17 cellular contexts compared by ENCODE assay signal in genomic region chr7:158860394-158860793, GRCh38. TPM values are rescaled to one million over a fixed set of nuclear protein-coding genes. Genes with fewer than 3 reads are reported as not detected.
DNase-seq lines count a peak whose midpoint lies in the region; ATAC-seq and TF ChIP-seq lines count a peak whose summit lies in the region.
"Had no signal": no experiment of that assay in that cellular context is flagged by ENCODE, and none has a peak within 500 bp of the region (broad histone marks: within the 10 kb centered on the region; RNA-seq: fewer than 3 reads in every experiment).

No MANE protein-coding gene starts in this region.

- H3K9me3 ChIP-seq in CD8-positive, alpha-beta memory T cell (ENCODE audit: low read length): no peaks in the 10 kb centered on the region
- no peaks in the 10 kb centered on the region for H3K9me3 ChIP-seq in HUES48 (ENCODE audit: control insufficient read depth, insufficient read depth, low read length)
- no peaks in the 10 kb centered on the region for H3K9me3 ChIP-seq in esophagus muscularis mucosa
- no peaks in the 10 kb centered on the region for H3K9me3 ChIP-seq in sigmoid colon
- no peaks in the 10 kb centered on the region for H3K9me3 ChIP-seq in PC-3 (ENCODE audit: low read length)

- H3K4me3 Mint-ChIP-seq in CD8-positive, alpha-beta memory T cell: no peak overlapping the region
- H3K4me3 Mint-ChIP-seq: CD8-positive, alpha-beta T cell had no signal

- 83% methylated on average over 1 of the region's 1 CpG for WGBS in esophagus muscularis mucosa
- WGBS in sigmoid colon, 2 donors: 94 to 99% methylated on average over 1 of the region's 1 CpG

- BruUV-seq in PC-3 (replicated peaks; lab: Mats Ljungman, UMichigan): no TSS peak

- no peaks in the 10 kb centered on the region for H3K27me3 Mint-ChIP-seq in CD8-positive, alpha-beta memory T cell

- POLR2A ChIA-PET in CD8-positive, alpha-beta memory T cell (lab: Charles Lee): no interaction called here
- POLR2A ChIA-PET in PC-3 (lab: Charles Lee; ENCODE audit: unreplicated experiment): no interaction called here

- H3K4me2 ChIP-seq in PC-3 (ENCODE audit: low read length): no peak overlapping the region
- H3K4me2 ChIP-seq: KMS-11 had no signal

- no peaks in the 10 kb centered on the region for H3K9me2 ChIP-seq in PC-3 (replicated peaks; ENCODE audit: low read length)

- intact Hi-C loops in esophagus muscularis mucosa (cut with DNase I): loop anchor here (10.0 kb wide), 1 partner anchor 156 kb away; the partner anchor contains the start of gene NCAPG2
- intact Hi-C loops in sigmoid colon (cut with DNase I): loop anchor here (5.0 kb wide), 1 partner anchor 153 kb away; no protein-coding TSS in a partner anchor
- intact Hi-C loops in PC-3 (cut with micrococcal nuclease): no loop called here

- no peak for TF ChIP-seq POLR2A in esophagus muscularis mucosa (IDR thresholded peaks at IDR 0.05; ENCODE audit: low read depth)
- TF ChIP-seq POLR2A in sigmoid colon (IDR thresholded peaks at IDR 0.05): no peak

- H3K36me3 ChIP-seq in CD8-positive, alpha-beta memory T cell (ENCODE audit: insufficient read depth, low read length): no peaks in the 10 kb centered on the region
- H3K36me3 ChIP-seq in HUES48 (ENCODE audit: control insufficient read depth, insufficient read depth, low read length): no peaks in the 10 kb centered on the region
- no peaks in the 10 kb centered on the region for H3K36me3 ChIP-seq in esophagus muscularis mucosa
- H3K36me3 ChIP-seq in sigmoid colon: no peaks in the 10 kb centered on the region
- no peaks in the 10 kb centered on the region for H3K36me3 ChIP-seq in PC-3 (ENCODE audit: low read depth, low read length)

- no peak for ATAC-seq in PC-3
- ATAC-seq: CD8-positive, alpha-beta T cell had no signal

- CTCF ChIA-PET in CD8-positive, alpha-beta memory T cell (lab: Charles Lee): interaction anchor here (1.0 kb wide), 1 partner anchor 117 kb away, joined by 3 read pairs; no protein-coding TSS in a partner anchor
- CTCF ChIA-PET in PC-3 (lab: Charles Lee): no interaction called here

- peaks cover 39 to 54% (median 51%) of the 10 kb centered on the region in 3 donors for H3K4me1 Mint-ChIP-seq in CD8-positive, alpha-beta memory T cell

- H2AFZ ChIP-seq in PC-3 (ENCODE audit: low read length): no peak overlapping the region

- peaks cover 20% of the 10 kb centered on the region for H3K4me1 ChIP-seq in CD8-positive, alpha-beta memory T cell (ENCODE audit: insufficient read depth, low read length)
- peaks cover 40% of the 10 kb centered on the region for H3K4me1 ChIP-seq in HUES48 (ENCODE audit: control insufficient read depth, insufficient read depth, low read length)
- peaks cover 34 to 75% (median 52%) of the 10 kb centered on the region in 4 donors for H3K4me1 ChIP-seq in esophagus muscularis mucosa
- H3K4me1 ChIP-seq in sigmoid colon: peaks cover 0 to 45% (median 21%) of the 10 kb centered on the region in 4 donors
- peaks cover 42% of the 10 kb centered on the region for H3K4me1 ChIP-seq in PC-3 (ENCODE audit: insufficient read depth, low read length)

- TF ChIP-seq CTCF in esophagus muscularis mucosa (IDR thresholded peaks at IDR 0.05): no peak
- TF ChIP-seq CTCF in sigmoid colon (IDR thresholded peaks at IDR 0.05): no peak
- no peak for TF ChIP-seq CTCF in PC-3 (conservative IDR thresholded peaks at IDR 0.05; ENCODE audit: low read depth, low read length)

- H3K9ac ChIP-seq in HUES48 (ENCODE audit: low read depth, low read length) (no peak overlapping the region), PC-3 (ENCODE audit: low read length) (no peak overlapping the region)
- H3K9ac ChIP-seq: KMS-11 had no signal

- in situ Hi-C loops in G401 (cut with HindIII; ENCODE audit: low sequenced_read_pairs): no loop called here

- H3K27me3 ChIP-seq in CD8-positive, alpha-beta memory T cell (ENCODE audit: insufficient read depth, low read length, poor library complexity, severe bottlenecking): no peaks in the 10 kb centered on the region
- H3K27me3 ChIP-seq in HUES48 (ENCODE audit: control insufficient read depth, insufficient read depth, low read length): no peaks in the 10 kb centered on the region
- no peaks in the 10 kb centered on the region for H3K27me3 ChIP-seq in esophagus muscularis mucosa
- H3K27me3 ChIP-seq in sigmoid colon: no peaks in the 10 kb centered on the region
- no peaks in the 10 kb centered on the region for H3K27me3 ChIP-seq in PC-3 (ENCODE audit: low read length)
- H3K27me3 ChIP-seq: BLaER1 treated with 17β-estradiol and CSF1 and Interleukin-3, amounts not matched to agents 10 nM and 100 nM had no signal

- no peaks in the 10 kb centered on the region for H3K9me3 Mint-ChIP-seq in CD8-positive, alpha-beta memory T cell
- H3K9me3 Mint-ChIP-seq: CD8-positive, alpha-beta T cell had no signal

- peaks cover 69% of the 10 kb centered on the region for H3K79me2 ChIP-seq in PC-3 (ENCODE audit: low read length)

- H3K27ac ChIP-seq in CD8-positive, alpha-beta memory T cell (ENCODE audit: low read depth, low read length): peak overlapping the region; percentile 87
- H3K27ac ChIP-seq in HUES48 (ENCODE audit: low read depth, low read length) (peak overlapping the region; percentile 53), esophagus muscularis mucosa (replicated peaks in 1 of 4) (peak overlapping the region; percentile 36 to 89 (median 70)), sigmoid colon (peak overlapping the region in 3 of 4 donors; percentile 9 to 46 (median 28)), PC-3 (ENCODE audit: low read length) (no peak overlapping the region)
- H3K27ac ChIP-seq: BLaER1 treated with 17β-estradiol and CSF1 and Interleukin-3, amounts not matched to agents 10 nM and 100 nM; KMS-11 had no signal

- no peak overlapping the region for H3K4me3 ChIP-seq in CD8-positive, alpha-beta memory T cell (ENCODE audit: low read length)
- H3K4me3 ChIP-seq in HUES48 (ENCODE audit: low read depth, low read length): no peak overlapping the region
- no peak overlapping the region for H3K4me3 ChIP-seq in esophagus muscularis mucosa
- H3K4me3 ChIP-seq in sigmoid colon: no peak overlapping the region
- no peak overlapping the region for H3K4me3 ChIP-seq in PC-3 (ENCODE audit: low read length)
- H3K4me3 ChIP-seq: BLaER1 treated with 17β-estradiol and CSF1 and Interleukin-3, amounts not matched to agents 10 nM and 100 nM had no signal

- DNase-seq in CD8-positive, alpha-beta memory T cell: no peak
- DNase-seq in esophagus muscularis mucosa (ENCODE audit: extremely low spot score) (no peak), sigmoid colon (no peak), PC-3 (no peak), G401 (ENCODE audit: low spot score) (no peak), kidney glomerular epithelial cell (lab: John Stamatoyannopoulos, UW) (no peak)
- DNase-seq: CD8-positive, alpha-beta T cell; DMS53; EL; NCI-H1417 treated with DMSO at 0.1 percent for 48 hours; NCI-H187 treated with DMSO at 0.1 percent for 48 hours; NCI-H510A treated with DMSO at 0.1 percent for 48 hours; NCI-H82; RPMI8226 had no signal

- no peaks in the 10 kb centered on the region for H3F3A ChIP-seq in PC-3 (ENCODE audit: low read length, unreplicated experiment)

- H3K27ac Mint-ChIP-seq in CD8-positive, alpha-beta memory T cell: no peak overlapping the region
- H3K27ac Mint-ChIP-seq: CD8-positive, alpha-beta T cell had no signal

- no peaks in the 10 kb centered on the region for H4K20me1 ChIP-seq in PC-3 (ENCODE audit: low read length)

- H3K36me3 Mint-ChIP-seq in CD8-positive, alpha-beta memory T cell: peaks cover 0 to 6% (median 0%) of the 10 kb centered on the region in 3 donors

- TF ChIP-seq EP300 in esophagus muscularis mucosa (IDR thresholded peaks at IDR 0.05) (no peak), sigmoid colon (IDR thresholded peaks at IDR 0.05) (no peak)

RNA-seq across cellular contexts. Expression of gene DYNC2I1, which starts 4.0 kb away (rescaled TPM):
- total RNA-seq in CD8-positive, alpha-beta memory T cell: 10 to 100 TPM in 1 of 2 experiments, 1 to 10 TPM in 1; 9.8 to 10.6 TPM
- polyA plus RNA-seq in CD8-positive, alpha-beta memory T cell: 22.7 TPM
- 10 to 100 TPM; 18.3 to 32.0 (median 24.9) TPM for total RNA-seq in esophagus muscularis mucosa
- 10 to 100 TPM; 22.1 to 35.3 (median 26.9) TPM for total RNA-seq in sigmoid colon
- 100 to 1,000 TPM in 1 of 3 donors, 1 to 10 TPM in 2; 8.7 to 107 (median 9.6) TPM for polyA plus RNA-seq in sigmoid colon
- 12.2 and 18.8 TPM in 2 replicates for total RNA-seq in PC-3 (2014; rRNA removed)
- 1.6 and 10.6 TPM in 2 replicates for total RNA-seq in G401 (2014; rRNA removed; shearing (Covaris generic))

RNA-seq across cellular contexts. Expression of gene ESYT2, which starts 31.1 kb away (rescaled TPM):
- total RNA-seq in CD8-positive, alpha-beta memory T cell: 10 to 100 TPM; 55.6 to 56.1 TPM
- 99.4 TPM for polyA plus RNA-seq in CD8-positive, alpha-beta memory T cell
- total RNA-seq in esophagus muscularis mucosa: 100 to 1,000 TPM; 166 to 235 (median 202) TPM
- total RNA-seq in sigmoid colon: 100 to 1,000 TPM; 105 to 127 (median 119) TPM
- 10 to 100 TPM in 2 of 3 donors, 1 to 10 TPM in 1; 6.9 to 38.6 (median 11.4) TPM for polyA plus RNA-seq in sigmoid colon
- total RNA-seq in PC-3 (2014; rRNA removed): 76.1 and 78.0 TPM in 2 replicates
- total RNA-seq in G401 (2014; rRNA removed; shearing (Covaris generic)): 26.6 and 34.8 TPM in 2 replicates
